ENCODE assay signal across 8 cellular contexts in the genomic region with DNA sequence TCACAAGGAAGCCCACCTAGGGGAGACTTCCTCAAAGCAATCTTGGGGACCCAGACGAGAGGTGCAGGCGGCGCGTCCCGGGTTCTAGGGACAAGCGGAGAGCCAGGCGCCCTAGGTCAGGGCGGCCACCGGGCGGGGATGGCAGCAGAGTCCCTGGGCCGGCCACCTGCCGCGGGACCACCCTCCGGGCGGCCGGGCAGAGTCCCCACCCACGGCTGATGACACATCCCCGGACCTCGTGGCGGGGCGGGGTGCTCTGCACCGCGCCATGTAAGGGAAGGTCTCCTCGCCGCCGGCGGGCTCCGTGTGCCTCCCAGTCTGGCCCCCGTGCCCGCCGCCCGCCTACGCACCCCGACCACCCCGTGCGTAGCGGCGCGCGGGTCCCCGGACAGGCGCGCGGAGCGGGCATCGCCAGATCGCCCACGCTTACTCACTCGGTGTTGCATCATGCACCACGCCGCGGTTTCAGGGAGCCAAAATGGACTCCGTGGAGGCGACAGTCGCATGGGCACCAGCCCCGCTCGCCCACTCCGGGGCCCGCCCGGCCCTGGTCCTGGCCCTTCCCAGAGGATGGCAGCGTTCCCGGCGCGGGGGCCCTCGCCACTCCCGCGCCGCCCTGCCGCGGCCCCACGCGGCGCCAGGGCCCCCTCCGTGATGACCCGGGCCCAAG. TPM values are rescaled to one million over a fixed set of nuclear protein-coding genes. Genes with fewer than 3 reads are reported as not detected.
DNase-seq lines count a peak whose midpoint lies in the region; ATAC-seq, FAIRE-seq and TF ChIP-seq lines count a peak whose summit lies in the region.

No MANE protein-coding gene starts in this region.

- no peak for FAIRE-seq in RCC 7860 (lab: Jason Lieb, UNC)

- peak; percentile 72 for DNase-seq in AG10803 (ENCODE audit: low read depth)
- peak; percentile 22 for DNase-seq in RCC 7860 (ENCODE audit: low spot score)
- peak; percentile 61 for DNase-seq in activated gamma-delta T cell (lab: John Stamatoyannopoulos, UW)
- DNase-seq in foreskin fibroblast = peak; percentile 65 to 86
- DNase-seq in omental fat pad (ENCODE audit: low spot score) = peak; percentile 61

- WGBS in thymus = under 1% methylated on average over 75 of the region's 75 CpGs

- peaks cover 4% of the 10 kb centered on the region for H3K4me1 ChIP-seq in thymus (ENCODE audit: control insufficient read depth, insufficient read depth, low read length)

- peak; percentile 28 for ATAC-seq in GM18873 (IDR thresholded peaks at IDR 0.05; ENCODE audit: low FRiP score, unreplicated experiment)
- ATAC-seq in HG03095 (IDR thresholded peaks at IDR 0.05; ENCODE audit: unreplicated experiment) = peak; percentile 35
- ATAC-seq in omental fat pad (ENCODE audit: low FRiP score) = peak; percentile 73

- H3K4me3 ChIP-seq in AG10803 (ENCODE audit: low read length) (peak overlapping the region; percentile 90), foreskin fibroblast (ENCODE audit: low read depth in 1 of 2, low read length in 2 of 2) (peak overlapping the region; percentile 65 to 85), thymus (ENCODE audit: low read length) (peak overlapping the region; percentile 84)

- H3K27me3 ChIP-seq in thymus (ENCODE audit: control insufficient read depth, insufficient read depth) = no peaks in the 10 kb centered on the region

- peak overlapping the region; percentile 86 for H3K27ac ChIP-seq in thymus (ENCODE audit: low read depth)

- no peaks in the 10 kb centered on the region for H3K36me3 ChIP-seq in thymus (ENCODE audit: control insufficient read depth, insufficient read depth)

- TF ChIP-seq CTCF in AG10803 (conservative IDR thresholded peaks at IDR 0.05; ENCODE audit: low read length) (no peak), foreskin fibroblast (IDR thresholded peaks at IDR 0.05; ENCODE audit: low read depth, low read length) (no peak), omental fat pad (IDR thresholded peaks at IDR 0.05) (no peak)

- H3K9me3 ChIP-seq in thymus (ENCODE audit: control insufficient read depth) = no peaks in the 10 kb centered on the region

RNA-seq across cellular contexts. Expression of gene SLC7A1, which starts 0.6 kb away (rescaled TPM):
- 10 to 100 TPM; 18.5 to 60.5 (median 25.8) TPM for total RNA-seq in omental fat pad
- polyA plus RNA-seq in thymus = 4.6 TPM

Comparison
In these comparisons a context has a peak if more than half of its experiments do, and no peak if none do; other contexts are left out.
1. Peak in every context shown above with its lines: DNase-seq, ATAC-seq, H3K4me3 ChIP-seq and H3K27ac ChIP-seq.
2. DNase-seq: peak in every context shown above with its lines; median percentile 76 in foreskin fibroblast; 72 in AG10803; 61 in activated gamma-delta T cell; 61 in omental fat pad; 22 in RCC 7860.